Comparison of ENCODE assay signal across 1 cellular context in the genomic region with DNA sequence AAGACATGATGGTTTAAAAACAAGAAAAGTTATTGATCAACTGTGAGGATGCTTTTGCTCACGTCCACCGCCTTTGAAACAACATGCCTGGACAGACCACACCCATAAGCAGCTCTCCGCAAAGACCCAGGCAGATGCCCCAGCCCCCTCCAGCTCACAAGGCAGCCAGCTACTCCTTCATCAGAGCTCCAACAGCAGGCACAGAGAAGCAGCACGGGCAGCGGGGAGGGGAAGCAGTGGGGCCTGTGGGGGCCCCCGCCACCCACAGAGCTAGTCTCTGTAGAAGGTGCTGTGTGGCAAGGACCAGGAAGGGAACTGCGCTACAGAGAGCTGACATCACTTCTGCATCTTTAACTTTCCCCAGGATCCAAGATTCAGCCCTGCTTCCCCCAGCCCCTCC.
TF ChIP-seq lines count a peak whose summit lies in the region.

No MANE protein-coding gene starts in this region.

TF ChIP-seq in GM23338, 12 proteins besides CTCF, POLR2A, EP300 and RAD21 (continued from another document):
- TF ChIP-seq, protein P1, sequence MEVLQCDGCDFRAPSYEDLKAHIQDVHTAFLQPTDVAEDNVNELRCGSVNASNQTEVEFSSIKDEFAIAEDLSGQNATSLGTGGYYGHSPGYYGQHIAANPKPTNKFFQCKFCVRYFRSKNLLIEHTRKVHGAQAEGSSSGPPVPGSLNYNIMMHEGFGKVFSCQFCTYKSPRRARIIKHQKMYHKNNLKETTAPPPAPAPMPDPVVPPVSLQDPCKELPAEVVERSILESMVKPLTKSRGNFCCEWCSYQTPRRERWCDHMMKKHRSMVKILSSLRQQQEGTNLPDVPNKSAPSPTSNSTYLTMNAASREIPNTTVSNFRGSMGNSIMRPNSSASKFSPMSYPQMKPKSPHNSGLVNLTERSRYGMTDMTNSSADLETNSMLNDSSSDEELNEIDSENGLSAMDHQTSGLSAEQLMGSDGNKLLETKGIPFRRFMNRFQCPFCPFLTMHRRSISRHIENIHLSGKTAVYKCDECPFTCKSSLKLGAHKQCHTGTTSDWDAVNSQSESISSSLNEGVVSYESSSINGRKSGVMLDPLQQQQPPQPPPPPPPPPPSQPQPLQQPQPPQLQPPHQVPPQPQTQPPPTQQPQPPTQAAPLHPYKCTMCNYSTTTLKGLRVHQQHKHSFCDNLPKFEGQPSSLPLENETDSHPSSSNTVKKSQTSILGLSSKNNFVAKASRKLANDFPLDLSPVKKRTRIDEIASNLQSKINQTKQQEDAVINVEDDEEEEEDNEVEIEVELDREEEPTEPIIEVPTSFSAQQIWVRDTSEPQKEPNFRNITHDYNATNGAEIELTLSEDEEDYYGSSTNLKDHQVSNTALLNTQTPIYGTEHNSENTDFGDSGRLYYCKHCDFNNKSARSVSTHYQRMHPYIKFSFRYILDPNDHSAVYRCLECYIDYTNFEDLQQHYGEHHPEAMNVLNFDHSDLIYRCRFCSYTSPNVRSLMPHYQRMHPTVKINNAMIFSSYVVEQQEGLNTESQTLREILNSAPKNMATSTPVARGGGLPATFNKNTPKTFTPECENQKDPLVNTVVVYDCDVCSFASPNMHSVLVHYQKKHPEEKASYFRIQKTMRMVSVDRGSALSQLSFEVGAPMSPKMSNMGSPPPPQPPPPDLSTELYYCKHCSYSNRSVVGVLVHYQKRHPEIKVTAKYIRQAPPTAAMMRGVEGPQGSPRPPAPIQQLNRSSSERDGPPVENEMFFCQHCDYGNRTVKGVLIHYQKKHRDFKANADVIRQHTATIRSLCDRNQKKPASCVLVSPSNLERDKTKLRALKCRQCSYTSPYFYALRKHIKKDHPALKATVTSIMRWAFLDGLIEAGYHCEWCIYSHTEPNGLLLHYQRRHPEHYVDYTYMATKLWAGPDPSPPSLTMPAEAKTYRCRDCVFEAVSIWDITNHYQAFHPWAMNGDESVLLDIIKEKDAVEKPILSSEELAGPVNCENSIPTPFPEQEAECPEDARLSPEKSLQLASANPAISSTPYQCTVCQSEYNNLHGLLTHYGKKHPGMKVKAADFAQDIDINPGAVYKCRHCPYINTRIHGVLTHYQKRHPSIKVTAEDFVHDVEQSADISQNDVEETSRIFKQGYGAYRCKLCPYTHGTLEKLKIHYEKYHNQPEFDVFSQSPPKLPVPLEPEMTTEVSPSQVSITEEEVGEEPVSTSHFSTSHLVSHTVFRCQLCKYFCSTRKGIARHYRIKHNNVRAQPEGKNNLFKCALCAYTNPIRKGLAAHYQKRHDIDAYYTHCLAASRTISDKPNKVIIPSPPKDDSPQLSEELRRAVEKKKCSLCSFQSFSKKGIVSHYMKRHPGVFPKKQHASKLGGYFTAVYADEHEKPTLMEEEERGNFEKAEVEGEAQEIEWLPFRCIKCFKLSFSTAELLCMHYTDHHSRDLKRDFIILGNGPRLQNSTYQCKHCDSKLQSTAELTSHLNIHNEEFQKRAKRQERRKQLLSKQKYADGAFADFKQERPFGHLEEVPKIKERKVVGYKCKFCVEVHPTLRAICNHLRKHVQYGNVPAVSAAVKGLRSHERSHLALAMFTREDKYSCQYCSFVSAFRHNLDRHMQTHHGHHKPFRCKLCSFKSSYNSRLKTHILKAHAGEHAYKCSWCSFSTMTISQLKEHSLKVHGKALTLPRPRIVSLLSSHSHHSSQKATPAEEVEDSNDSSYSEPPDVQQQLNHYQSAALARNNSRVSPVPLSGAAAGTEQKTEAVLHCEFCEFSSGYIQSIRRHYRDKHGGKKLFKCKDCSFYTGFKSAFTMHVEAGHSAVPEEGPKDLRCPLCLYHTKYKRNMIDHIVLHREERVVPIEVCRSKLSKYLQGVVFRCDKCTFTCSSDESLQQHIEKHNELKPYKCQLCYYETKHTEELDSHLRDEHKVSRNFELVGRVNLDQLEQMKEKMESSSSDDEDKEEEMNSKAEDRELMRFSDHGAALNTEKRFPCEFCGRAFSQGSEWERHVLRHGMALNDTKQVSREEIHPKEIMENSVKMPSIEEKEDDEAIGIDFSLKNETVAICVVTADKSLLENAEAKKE (CRISPR knock-in tag; IDR thresholded peaks at IDR 0.05) = no peak
- no peak for TF ChIP-seq EZH2phosphoT487 (IDR thresholded peaks at IDR 0.05; ENCODE audit: unreplicated experiment)
- no peak for TF ChIP-seq POLR2AphosphoS5 (IDR thresholded peaks at IDR 0.05; ENCODE audit: low read depth)
- TF ChIP-seq, protein P2, sequence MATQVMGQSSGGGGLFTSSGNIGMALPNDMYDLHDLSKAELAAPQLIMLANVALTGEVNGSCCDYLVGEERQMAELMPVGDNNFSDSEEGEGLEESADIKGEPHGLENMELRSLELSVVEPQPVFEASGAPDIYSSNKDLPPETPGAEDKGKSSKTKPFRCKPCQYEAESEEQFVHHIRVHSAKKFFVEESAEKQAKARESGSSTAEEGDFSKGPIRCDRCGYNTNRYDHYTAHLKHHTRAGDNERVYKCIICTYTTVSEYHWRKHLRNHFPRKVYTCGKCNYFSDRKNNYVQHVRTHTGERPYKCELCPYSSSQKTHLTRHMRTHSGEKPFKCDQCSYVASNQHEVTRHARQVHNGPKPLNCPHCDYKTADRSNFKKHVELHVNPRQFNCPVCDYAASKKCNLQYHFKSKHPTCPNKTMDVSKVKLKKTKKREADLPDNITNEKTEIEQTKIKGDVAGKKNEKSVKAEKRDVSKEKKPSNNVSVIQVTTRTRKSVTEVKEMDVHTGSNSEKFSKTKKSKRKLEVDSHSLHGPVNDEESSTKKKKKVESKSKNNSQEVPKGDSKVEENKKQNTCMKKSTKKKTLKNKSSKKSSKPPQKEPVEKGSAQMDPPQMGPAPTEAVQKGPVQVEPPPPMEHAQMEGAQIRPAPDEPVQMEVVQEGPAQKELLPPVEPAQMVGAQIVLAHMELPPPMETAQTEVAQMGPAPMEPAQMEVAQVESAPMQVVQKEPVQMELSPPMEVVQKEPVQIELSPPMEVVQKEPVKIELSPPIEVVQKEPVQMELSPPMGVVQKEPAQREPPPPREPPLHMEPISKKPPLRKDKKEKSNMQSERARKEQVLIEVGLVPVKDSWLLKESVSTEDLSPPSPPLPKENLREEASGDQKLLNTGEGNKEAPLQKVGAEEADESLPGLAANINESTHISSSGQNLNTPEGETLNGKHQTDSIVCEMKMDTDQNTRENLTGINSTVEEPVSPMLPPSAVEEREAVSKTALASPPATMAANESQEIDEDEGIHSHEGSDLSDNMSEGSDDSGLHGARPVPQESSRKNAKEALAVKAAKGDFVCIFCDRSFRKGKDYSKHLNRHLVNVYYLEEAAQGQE (IDR thresholded peaks at IDR 0.05; ENCODE audit: unreplicated experiment) = no peak
- TF ChIP-seq EZH2 (IDR thresholded peaks at IDR 0.05; ENCODE audit: low read depth, unreplicated experiment) = no peak
- no peak for TF ChIP-seq STAT1 (IDR thresholded peaks at IDR 0.05; ENCODE audit: unreplicated experiment)
- no peak for TF ChIP-seq CREB1 (CRISPR knock-in tag; IDR thresholded peaks at IDR 0.05; ENCODE audit: low read depth)
- no peak for TF ChIP-seq ZNF331 (CRISPR knock-in tag; IDR thresholded peaks at IDR 0.05; ENCODE audit: low read depth)
- no peak for TF ChIP-seq JUNB (IDR thresholded peaks at IDR 0.05; ENCODE audit: unreplicated experiment)
- TF ChIP-seq ZNF114 (CRISPR knock-in tag; IDR thresholded peaks at IDR 0.05) = no peak
- TF ChIP-seq NANOG (IDR thresholded peaks at IDR 0.05; ENCODE audit: borderline replicate concordance) = no peak
